ENCODE assay signal across 2 cellular contexts in genomic region chr22:29689872-29690213, GRCh38.
TF ChIP-seq lines count a peak whose summit lies in the region.

No MANE protein-coding gene starts in this region.

TF ChIP-seq in HEK293T, 16 proteins besides CTCF, POLR2A, EP300 and RAD21:
- TF ChIP-seq LEF1 (IDR thresholded peaks at IDR 0.05; ENCODE audit: borderline replicate concordance), result no peak
- TF ChIP-seq BHLHE40 (IDR thresholded peaks at IDR 0.05; ENCODE audit: borderline replicate concordance), result no peak
- no peak for TF ChIP-seq FOXM1 (IDR thresholded peaks at IDR 0.05; ENCODE audit: borderline replicate concordance)
- no peak for TF ChIP-seq TARDBP (IDR thresholded peaks at IDR 0.05)
- TF ChIP-seq SP1 (IDR thresholded peaks at IDR 0.05), result no peak
- no peak for TF ChIP-seq CTBP1 (IDR thresholded peaks at IDR 0.05; ENCODE audit: borderline replicate concordance)
- no peak for TF ChIP-seq L3MBTL2 (conservative IDR thresholded peaks at IDR 0.05)
- TF ChIP-seq ARNT (IDR thresholded peaks at IDR 0.05), result no peak
- no peak for TF ChIP-seq FOXK2 (IDR thresholded peaks at IDR 0.05)
- TF ChIP-seq HDGF (IDR thresholded peaks at IDR 0.05; ENCODE audit: borderline replicate concordance), result no peak
- no peak for TF ChIP-seq NFRKB (IDR thresholded peaks at IDR 0.05)
- no peak for TF ChIP-seq ELF4 (IDR thresholded peaks at IDR 0.05)
- no peak for TF ChIP-seq PKNOX1 (IDR thresholded peaks at IDR 0.05)
- TF ChIP-seq SUZ12 (IDR thresholded peaks at IDR 0.05), result no peak
- no peak for TF ChIP-seq FOXA1 (IDR thresholded peaks at IDR 0.05)
- TF ChIP-seq ZNF384 (IDR thresholded peaks at IDR 0.05), result no peak
TF ChIP-seq in HEK293T: peak in this region for 0.

TF ChIP-seq in GM12878, 131 proteins besides CTCF, POLR2A, EP300 and RAD21:
- TF ChIP-seq CBFB (IDR thresholded peaks at IDR 0.05; ENCODE audit: low read depth) (no peak), SMC3 (IDR thresholded peaks at IDR 0.05; ENCODE audit: borderline replicate concordance, low read length) (peak; percentile 59), RUNX3 (IDR thresholded peaks at IDR 0.05; ENCODE audit: low read length) (peak; percentile 60)
